In genomic region chr1:173862769-173863223, GRCh38 we compare ENCODE assay signal across 7 cellular contexts. TPM values are rescaled to one million over a fixed set of nuclear protein-coding genes. Genes with fewer than 3 reads are reported as not detected.
DNase-seq lines count a peak whose midpoint lies in the region; ATAC-seq and TF ChIP-seq lines count a peak whose summit lies in the region.
"Had no signal": no experiment of that assay in that cellular context is flagged by ENCODE, and none has a peak within 500 bp of the region (broad histone marks: within the 10 kb centered on the region; RNA-seq: fewer than 3 reads in every experiment).

No MANE protein-coding gene starts in this region.

- H3K9me3 ChIP-seq in AG04450 (ENCODE audit: control insufficient read depth, insufficient read depth, low read length), result no peaks in the 10 kb centered on the region
- no peaks in the 10 kb centered on the region for H3K9me3 ChIP-seq in HUES48 (ENCODE audit: control insufficient read depth, insufficient read depth, low read length)

- TF ChIP-seq CTCF in AG04450 (IDR thresholded peaks at IDR 0.05; ENCODE audit: low read depth, low read length), result no peak

- peaks cover 33% of the 10 kb centered on the region for H3K4me1 Mint-ChIP-seq in activated naive CD8-positive, alpha-beta T cell (ENCODE audit: low read depth)

- POLR2A ChIA-PET in AG04450 (lab: Yijun Ruan, JAX), result interaction anchor here (2.1 kb wide), 1 partner anchor 11 kb away, joined by 8 read pairs; no protein-coding TSS in a partner anchor

- peak overlapping the region; percentile 99 for H3K9ac ChIP-seq in HUES48 (ENCODE audit: low read depth, low read length)

- peak overlapping the region; percentile 99 for H3K4me3 Mint-ChIP-seq in activated naive CD8-positive, alpha-beta T cell

- DNase-seq in AG04450 (ENCODE audit: low read depth, low spot score), result no peak
- no peak for DNase-seq in midbrain (lab: John Stamatoyannopoulos, UW)
- DNase-seq: NCI-H526 had no signal

- CTCF ChIA-PET in AG04450 (lab: Charles Lee), result interaction anchor here (0.8 kb wide), 1 partner anchor 443 kb away, joined by 3 read pairs; no protein-coding TSS in a partner anchor

- no peaks in the 10 kb centered on the region for H3K9me3 Mint-ChIP-seq in activated naive CD8-positive, alpha-beta T cell (ENCODE audit: low read depth)

- H3K27me3 ChIP-seq in AG04450 (ENCODE audit: control insufficient read depth, insufficient read depth, low read length) (no peaks in the 10 kb centered on the region), HUES48 (ENCODE audit: control insufficient read depth, insufficient read depth, low read length) (no peaks in the 10 kb centered on the region)

- peak overlapping the region; percentile 50 for H3K27ac ChIP-seq in AG04450 (ENCODE audit: low read depth, low read length)
- H3K27ac ChIP-seq in HUES48 (ENCODE audit: low read depth, low read length), result peak overlapping the region; percentile 94

- no peak for ATAC-seq in HG03196 (IDR thresholded peaks at IDR 0.05; ENCODE audit: unreplicated experiment)
- no peak for ATAC-seq in GM19452 (IDR thresholded peaks at IDR 0.05; ENCODE audit: unreplicated experiment)

- H3K27ac Mint-ChIP-seq in activated naive CD8-positive, alpha-beta T cell, result peak overlapping the region; percentile 86

- H3K4me1 ChIP-seq in HUES48 (ENCODE audit: control insufficient read depth, insufficient read depth, low read length), result peaks cover 21% of the 10 kb centered on the region; the same call in 1 of the 2 replicates

- H3K36me3 Mint-ChIP-seq in activated naive CD8-positive, alpha-beta T cell, result peaks cover 30% of the 10 kb centered on the region

- no peaks in the 10 kb centered on the region for H3K27me3 Mint-ChIP-seq in activated naive CD8-positive, alpha-beta T cell

- H3K4me3 ChIP-seq in AG04450 (ENCODE audit: low read depth, low read length) (no peak overlapping the region), HUES48 (ENCODE audit: low read depth, low read length) (no peak overlapping the region)

- H3K36me3 ChIP-seq in HUES48 (ENCODE audit: control insufficient read depth, insufficient read depth, low read length), result peaks cover 65% of the 10 kb centered on the region

RNA-seq across cellular contexts. Expression of gene GAS5, which starts 5.0 kb away (rescaled TPM):
- 976 and 1,191 TPM in 2 replicates for polyA plus RNA-seq in AG04450 (2011; rRNA removed)
- polyA minus RNA-seq in AG04450 (2011; rRNA and poly(A)+ RNA removed), result 328 and 397 TPM in 2 replicates

RNA-seq across cellular contexts. Expression of gene ZBTB37, which starts 5.4 kb away (rescaled TPM):
- polyA plus RNA-seq in AG04450 (2011; rRNA removed), result 2.4 and 2.8 TPM in 2 replicates
- 13.7 and 15.4 TPM in 2 replicates for polyA minus RNA-seq in AG04450 (2011; rRNA and poly(A)+ RNA removed)

RNA-seq across cellular contexts. Expression of gene CENPL, which starts 38.1 kb away (rescaled TPM):
- 5.8 and 8.7 TPM in 2 replicates for polyA plus RNA-seq in AG04450 (2011; rRNA removed)
- polyA minus RNA-seq in AG04450 (2011; rRNA and poly(A)+ RNA removed), result 4.0 and 9.5 TPM in 2 replicates

RNA-seq across cellular contexts. Expression of gene DARS2, which starts 38.3 kb away (rescaled TPM):
- 20.2 and 25.1 TPM in 2 replicates for polyA plus RNA-seq in AG04450 (2011; rRNA removed)
- 17.7 and 19.5 TPM in 2 replicates for polyA minus RNA-seq in AG04450 (2011; rRNA and poly(A)+ RNA removed)

RNA-seq across cellular contexts. Expression of gene SERPINC1, which starts 54.3 kb away (rescaled TPM):
- 0.09 and 0.16 TPM in 2 replicates for polyA plus RNA-seq in AG04450 (2011; rRNA removed)
- polyA minus RNA-seq in AG04450 (2011; rRNA and poly(A)+ RNA removed), result not detected in 2 replicates
